ENCODE assay signal across 7 cellular contexts in genomic region chr10:100535338-100535714, GRCh38. TPM values are rescaled to one million over a fixed set of nuclear protein-coding genes. Genes with fewer than 3 reads are reported as not detected.
A peak's percentile ranks its signal among the peaks of the same experiment; 100 is the strongest.
DNase-seq lines count a peak whose midpoint lies in the region; ATAC-seq and TF ChIP-seq lines count a peak whose summit lies in the region.

No MANE protein-coding gene starts in this region.

- H3K27ac ChIP-seq in right atrium auricular region = peak overlapping the region; percentile 70 to 73
- H3K27ac ChIP-seq in suprapubic skin = no peak overlapping the region

- TF ChIP-seq CTCF in right atrium auricular region (IDR thresholded peaks at IDR 0.05) = no peak
- TF ChIP-seq CTCF in suprapubic skin (IDR thresholded peaks at IDR 0.05) = no peak
- TF ChIP-seq CTCF in WTC11 (IDR thresholded peaks at IDR 0.05) = no peak

- H3K9me3 ChIP-seq in right atrium auricular region (no peaks in the 10 kb centered on the region), suprapubic skin (no peaks in the 10 kb centered on the region)

- TF ChIP-seq EP300 in suprapubic skin (IDR thresholded peaks at IDR 0.05) = no peak

- H3K36me3 ChIP-seq in right atrium auricular region (peaks cover 13% of the 10 kb centered on the region), suprapubic skin (peaks cover 25% of the 10 kb centered on the region)

- DNase-seq in OCI-M2 (lab: John Stamatoyannopoulos, UW; ENCODE audit: unreplicated experiment) (peak; percentile 74), right atrium auricular region (ENCODE audit: low spot score) (no peak), suprapubic skin (ENCODE audit: low spot score in 2 of 2) (no peak), WTC11 (ENCODE audit: low spot score) (no peak), DMS153 treated with DMSO at 0.1 percent for 48 hours (lab: John Stamatoyannopoulos, UW; ENCODE audit: unreplicated experiment) (no peak), DMS153 (lab: John Stamatoyannopoulos, UW) (no peak)

- H3K4me1 ChIP-seq in right atrium auricular region (peaks cover 0 to 28% of the 10 kb centered on the region in 2 donors), suprapubic skin (peaks cover 28% of the 10 kb centered on the region)

- no peak overlapping the region for H3K4me3 Mint-ChIP-seq in WTC11

- TF ChIP-seq POLR2A in suprapubic skin (IDR thresholded peaks at IDR 0.05) = no peak

- H3K4me1 Mint-ChIP-seq in WTC11 = peaks cover 9% of the 10 kb centered on the region

- POLR2A ChIA-PET in WTC11 (lab: Charles Lee) = interaction anchor here (0.6 to 0.9 kb wide), 5 partner anchors 10 to 162 kb away, joined by 3 to 4 read pairs (median 4); no protein-coding TSS in a partner anchor

- peak overlapping the region; percentile 65 to 72 for H3K4me3 ChIP-seq in right atrium auricular region
- H3K4me3 ChIP-seq in suprapubic skin = peak overlapping the region; percentile 73

- CTCF ChIA-PET in WTC11 (lab: Charles Lee) = interaction anchor here (0.7 to 4.3 kb wide), 50 partner anchors 8 to 952 kb away, joined by 3 to 71 read pairs (median 4); partner anchors contain the start of gene SCD

- H3K27me3 ChIP-seq in right atrium auricular region (no peaks in the 10 kb centered on the region), suprapubic skin (no peaks in the 10 kb centered on the region)

- H3K27ac Mint-ChIP-seq in WTC11 = no peak overlapping the region

- no peaks in the 10 kb centered on the region for H3K9me3 Mint-ChIP-seq in WTC11

- ATAC-seq in GM21723 (IDR thresholded peaks at IDR 0.05; ENCODE audit: unreplicated experiment) (peak; percentile 2), WTC11 (no peak)

- peaks cover 24% of the 10 kb centered on the region for H3K36me3 Mint-ChIP-seq in WTC11

- 48% methylated on average over 4 of the region's 4 CpGs for WGBS in suprapubic skin

- no peaks in the 10 kb centered on the region for H3K27me3 Mint-ChIP-seq in WTC11 (ENCODE audit: low read depth)

TF ChIP-seq in WTC11, 78 proteins besides CTCF, POLR2A, EP300 and RAD21:
- no peak for TF ChIP-seq PRRX2 (CRISPR knock-in tag; IDR thresholded peaks at IDR 0.05)
- TF ChIP-seq, protein P1, sequence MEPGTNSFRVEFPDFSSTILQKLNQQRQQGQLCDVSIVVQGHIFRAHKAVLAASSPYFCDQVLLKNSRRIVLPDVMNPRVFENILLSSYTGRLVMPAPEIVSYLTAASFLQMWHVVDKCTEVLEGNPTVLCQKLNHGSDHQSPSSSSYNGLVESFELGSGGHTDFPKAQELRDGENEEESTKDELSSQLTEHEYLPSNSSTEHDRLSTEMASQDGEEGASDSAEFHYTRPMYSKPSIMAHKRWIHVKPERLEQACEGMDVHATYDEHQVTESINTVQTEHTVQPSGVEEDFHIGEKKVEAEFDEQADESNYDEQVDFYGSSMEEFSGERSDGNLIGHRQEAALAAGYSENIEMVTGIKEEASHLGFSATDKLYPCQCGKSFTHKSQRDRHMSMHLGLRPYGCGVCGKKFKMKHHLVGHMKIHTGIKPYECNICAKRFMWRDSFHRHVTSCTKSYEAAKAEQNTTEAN (CRISPR knock-in tag; IDR thresholded peaks at IDR 0.05) = no peak
- TF ChIP-seq TEAD4 (CRISPR knock-in tag; IDR thresholded peaks at IDR 0.05) = no peak
- TF ChIP-seq NR1H2 (CRISPR knock-in tag; IDR thresholded peaks at IDR 0.05) = no peak
- no peak for TF ChIP-seq TCF7 (CRISPR knock-in tag; IDR thresholded peaks at IDR 0.05; ENCODE audit: low read depth)
- no peak for TF ChIP-seq ZNF219 (CRISPR knock-in tag; IDR thresholded peaks at IDR 0.05; ENCODE audit: borderline replicate concordance)
- TF ChIP-seq, protein P2, sequence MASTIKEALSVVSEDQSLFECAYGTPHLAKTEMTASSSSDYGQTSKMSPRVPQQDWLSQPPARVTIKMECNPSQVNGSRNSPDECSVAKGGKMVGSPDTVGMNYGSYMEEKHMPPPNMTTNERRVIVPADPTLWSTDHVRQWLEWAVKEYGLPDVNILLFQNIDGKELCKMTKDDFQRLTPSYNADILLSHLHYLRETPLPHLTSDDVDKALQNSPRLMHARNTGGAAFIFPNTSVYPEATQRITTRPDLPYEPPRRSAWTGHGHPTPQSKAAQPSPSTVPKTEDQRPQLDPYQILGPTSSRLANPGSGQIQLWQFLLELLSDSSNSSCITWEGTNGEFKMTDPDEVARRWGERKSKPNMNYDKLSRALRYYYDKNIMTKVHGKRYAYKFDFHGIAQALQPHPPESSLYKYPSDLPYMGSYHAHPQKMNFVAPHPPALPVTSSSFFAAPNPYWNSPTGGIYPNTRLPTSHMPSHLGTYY (CRISPR knock-in tag; IDR thresholded peaks at IDR 0.05) = no peak
- TF ChIP-seq, protein P3, sequence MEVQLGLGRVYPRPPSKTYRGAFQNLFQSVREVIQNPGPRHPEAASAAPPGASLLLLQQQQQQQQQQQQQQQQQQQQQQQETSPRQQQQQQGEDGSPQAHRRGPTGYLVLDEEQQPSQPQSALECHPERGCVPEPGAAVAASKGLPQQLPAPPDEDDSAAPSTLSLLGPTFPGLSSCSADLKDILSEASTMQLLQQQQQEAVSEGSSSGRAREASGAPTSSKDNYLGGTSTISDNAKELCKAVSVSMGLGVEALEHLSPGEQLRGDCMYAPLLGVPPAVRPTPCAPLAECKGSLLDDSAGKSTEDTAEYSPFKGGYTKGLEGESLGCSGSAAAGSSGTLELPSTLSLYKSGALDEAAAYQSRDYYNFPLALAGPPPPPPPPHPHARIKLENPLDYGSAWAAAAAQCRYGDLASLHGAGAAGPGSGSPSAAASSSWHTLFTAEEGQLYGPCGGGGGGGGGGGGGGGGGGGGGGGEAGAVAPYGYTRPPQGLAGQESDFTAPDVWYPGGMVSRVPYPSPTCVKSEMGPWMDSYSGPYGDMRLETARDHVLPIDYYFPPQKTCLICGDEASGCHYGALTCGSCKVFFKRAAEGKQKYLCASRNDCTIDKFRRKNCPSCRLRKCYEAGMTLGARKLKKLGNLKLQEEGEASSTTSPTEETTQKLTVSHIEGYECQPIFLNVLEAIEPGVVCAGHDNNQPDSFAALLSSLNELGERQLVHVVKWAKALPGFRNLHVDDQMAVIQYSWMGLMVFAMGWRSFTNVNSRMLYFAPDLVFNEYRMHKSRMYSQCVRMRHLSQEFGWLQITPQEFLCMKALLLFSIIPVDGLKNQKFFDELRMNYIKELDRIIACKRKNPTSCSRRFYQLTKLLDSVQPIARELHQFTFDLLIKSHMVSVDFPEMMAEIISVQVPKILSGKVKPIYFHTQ (CRISPR knock-in tag; IDR thresholded peaks at IDR 0.05) = no peak
- TF ChIP-seq FOXJ3 (CRISPR knock-in tag; IDR thresholded peaks at IDR 0.05; ENCODE audit: borderline replicate concordance) = no peak
- TF ChIP-seq, protein P4, sequence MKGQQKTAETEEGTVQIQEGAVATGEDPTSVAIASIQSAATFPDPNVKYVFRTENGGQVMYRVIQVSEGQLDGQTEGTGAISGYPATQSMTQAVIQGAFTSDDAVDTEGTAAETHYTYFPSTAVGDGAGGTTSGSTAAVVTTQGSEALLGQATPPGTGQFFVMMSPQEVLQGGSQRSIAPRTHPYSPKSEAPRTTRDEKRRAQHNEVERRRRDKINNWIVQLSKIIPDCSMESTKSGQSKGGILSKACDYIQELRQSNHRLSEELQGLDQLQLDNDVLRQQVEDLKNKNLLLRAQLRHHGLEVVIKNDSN (CRISPR knock-in tag; IDR thresholded peaks at IDR 0.05) = no peak
- no peak for TF ChIP-seq CREB1 (CRISPR knock-in tag; IDR thresholded peaks at IDR 0.05)

RNA-seq across cellular contexts. Expression of gene HIF1AN, which starts 0.4 kb away (rescaled TPM):
- total RNA-seq in right atrium auricular region (10 to 100 TPM in 1 of 2 donors, 1 to 10 TPM in 1; 8.5 to 11.3 TPM), suprapubic skin (10 to 100 TPM; 13.5 to 43.5 (median 22.1) TPM), WTC11 (2021) (49.9 to 58.3 TPM (median 53.9 TPM) in 3 replicates)

RNA-seq across cellular contexts. Expression of gene NDUFB8, which starts 5.7 kb away (rescaled TPM):
- total RNA-seq in right atrium auricular region (100 to 1,000 TPM; 355 to 361 TPM), suprapubic skin (100 to 1,000 TPM; 156 to 176 (median 164) TPM), WTC11 (2021) (206 to 221 TPM (median 210 TPM) in 3 replicates)

RNA-seq across cellular contexts. Expression of gene SEC31B, which starts 15.7 kb away (rescaled TPM):
- total RNA-seq in right atrium auricular region (1 to 10 TPM; 2.0 to 4.5 TPM), suprapubic skin (10 to 100 TPM in 3 of 4 donors, 1 to 10 TPM in 1; 9.3 to 36.9 (median 12.7) TPM), WTC11 (2021) (6.4 to 7.9 TPM (median 6.7 TPM) in 3 replicates)
